ENCODE assay signal across 8 cellular contexts in the genomic region with DNA sequence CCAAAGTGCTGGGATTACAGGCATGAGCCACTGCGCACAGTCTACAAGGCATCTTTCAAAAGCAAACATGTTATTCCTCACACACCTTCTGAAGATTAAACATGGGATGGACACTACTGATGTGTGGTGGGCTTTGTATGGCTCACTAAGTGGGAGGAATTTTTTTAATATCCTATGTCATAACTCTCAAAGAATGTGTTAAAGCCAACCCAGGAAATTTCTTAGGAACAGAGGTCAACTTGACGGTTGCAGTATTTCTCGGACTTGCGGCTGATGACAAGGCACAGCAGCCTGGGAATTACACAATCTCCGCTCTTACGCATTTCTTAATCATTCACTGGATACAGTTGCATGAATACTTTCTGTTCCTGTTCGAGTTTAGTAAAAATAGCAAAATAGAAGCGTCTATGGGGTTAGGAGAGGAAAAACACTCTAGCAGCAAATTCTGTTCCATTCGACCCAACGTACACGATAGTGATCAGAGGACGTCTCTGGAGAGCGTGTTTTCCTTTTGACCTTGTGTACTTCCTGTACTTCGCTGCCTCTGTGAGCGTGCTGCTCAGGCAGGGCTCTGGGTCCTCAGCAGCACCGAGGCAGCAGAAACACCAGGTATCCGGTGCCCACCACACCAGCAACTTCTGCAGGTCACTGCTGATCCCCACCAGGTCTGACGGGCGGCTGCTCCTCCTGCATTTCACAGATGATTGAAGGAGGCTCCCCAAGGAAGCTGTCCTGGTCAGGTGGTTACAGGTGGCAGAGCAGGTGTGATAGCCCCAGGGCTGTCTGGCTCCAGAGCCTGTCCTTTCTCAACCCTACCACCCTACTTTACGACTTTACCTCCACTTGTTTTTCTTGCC. TPM values are rescaled to one million over a fixed set of nuclear protein-coding genes. Genes with fewer than 3 reads are reported as not detected.
DNase-seq lines count a peak whose midpoint lies in the region; ATAC-seq and TF ChIP-seq lines count a peak whose summit lies in the region.

No MANE protein-coding gene starts in this region.

- peaks cover 4% of the 10 kb centered on the region; the same call in 1 of the 2 replicates for H3K36me3 Mint-ChIP-seq in HFFc6 (ENCODE audit: low read depth)

- H3K9me3 ChIP-seq in OCI-LY3 (ENCODE audit: insufficient read depth, low read length) (no peaks in the 10 kb centered on the region), ascending aorta (no peaks in the 10 kb centered on the region)

- peaks cover 73% of the 10 kb centered on the region for H3K4me1 Mint-ChIP-seq in HFFc6 (ENCODE audit: low read depth)

- H3K9ac ChIP-seq in OCI-LY3 (ENCODE audit: low read length) = peak overlapping the region; percentile 55

- peaks cover 9% of the 10 kb centered on the region for H3K27me3 Mint-ChIP-seq in HFFc6 (ENCODE audit: insufficient read depth)

- H3K36me3 ChIP-seq in OCI-LY3 (replicated peaks; ENCODE audit: low read depth, low read length) = no peaks in the 10 kb centered on the region
- no peaks in the 10 kb centered on the region for H3K36me3 ChIP-seq in ascending aorta

- peak overlapping the region; percentile 93 for H3K27ac Mint-ChIP-seq in HFFc6

- no peak for TF ChIP-seq CTCF in GM12864 (IDR thresholded peaks at IDR 0.05; ENCODE audit: low read depth, low read length, missing control alignments)
- TF ChIP-seq CTCF in HFFc6 (IDR thresholded peaks at IDR 0.05) = no peak
- no peak for TF ChIP-seq CTCF in OCI-LY3 (IDR thresholded peaks at IDR 0.05; ENCODE audit: low read depth, low read length)
- TF ChIP-seq CTCF in ascending aorta (IDR thresholded peaks at IDR 0.05) = no peak

- no peaks in the 10 kb centered on the region for H3K79me2 ChIP-seq in OCI-LY3 (ENCODE audit: low read length)

- H3K27ac ChIP-seq in OCI-LY3 (ENCODE audit: low read length) (no peak overlapping the region; the same call in 1 of the 2 replicates), ascending aorta (peak overlapping the region; percentile 87 to 96), skin epidermis (peak overlapping the region in 20 of 21 experiments; percentile 59 to 84 (median 80))

- H3K4me1 ChIP-seq in OCI-LY3 (ENCODE audit: low read length) (peaks cover 48% of the 10 kb centered on the region), ascending aorta (peaks cover 10 to 19% of the 10 kb centered on the region in 2 donors)

- H3K4me3 Mint-ChIP-seq in HFFc6 = peak overlapping the region; percentile 79

- H3K4me3 ChIP-seq in GM12864 (ENCODE audit: low read depth, low read length) (peak overlapping the region; percentile 6; the same call in 1 of the 2 replicates), OCI-LY3 (ENCODE audit: low read length) (peak overlapping the region; percentile 73), ascending aorta (peak overlapping the region; percentile 27 to 49), skin epidermis (peak overlapping the region in 3 of 7 experiments; percentile 8 to 15 (median 15))

- no peaks in the 10 kb centered on the region for H3K9me3 Mint-ChIP-seq in HFFc6

- no peak for DNase-seq in GM12864 (ENCODE audit: low read depth)
- peak; percentile 91 for DNase-seq in HFFc6
- DNase-seq in ascending aorta (ENCODE audit: low spot score in 2 of 2) = peak; percentile 53 to 86
- peak; percentile 87 for DNase-seq in hepatic stellate cell (ENCODE audit: low spot score)
- no peak for DNase-seq in iPS-NIHi11 (ENCODE audit: low spot score)

- intact Hi-C loops in ascending aorta (cut with DNase I) = loop anchor here (1.0 to 2.0 kb wide), 3 partner anchors 27 to 73 kb away; partner anchors contain the start of genes KIFBP, SRGN and VPS26A

- ATAC-seq in HG03039 (IDR thresholded peaks at IDR 0.05; ENCODE audit: unreplicated experiment) = no peak

- H2AFZ ChIP-seq in OCI-LY3 (ENCODE audit: low read depth, low read length) = peak overlapping the region; percentile 94

- H3K27me3 ChIP-seq in OCI-LY3 (ENCODE audit: low read depth, low read length) (no peaks in the 10 kb centered on the region), ascending aorta (no peaks in the 10 kb centered on the region)

- H4K20me1 ChIP-seq in OCI-LY3 (ENCODE audit: insufficient read depth, low read length) = no peaks in the 10 kb centered on the region

- peak overlapping the region; percentile 95 for H3K4me2 ChIP-seq in OCI-LY3 (ENCODE audit: low read length)

RNA-seq across cellular contexts. Expression of gene SRGN, which starts 26.4 kb away (rescaled TPM):
- 100 to 1,000 TPM; 128 to 471 (median 424) TPM for total RNA-seq in HFFc6 (2021; fragmentation: NEBNext Ultra II Directional; extraction: Animal tissue kit (Norgen Biotek cat#: 25700))
- total RNA-seq in ascending aorta = 155 TPM

Comparison
In these comparisons a context has a peak if more than half of its experiments do, and no peak if none do; other contexts are left out.
1. DNase-seq: peak in HFFc6 (single experiment), ascending aorta (2 of 2) and hepatic stellate cell (single experiment); none in GM12864 (single experiment) and iPS-NIHi11 (single experiment).